ENCODE assay signal across 11 cellular contexts in genomic region chr6:47741807-47742206, GRCh38. TPM values are rescaled to one million over a fixed set of nuclear protein-coding genes. Genes with fewer than 3 reads are reported as not detected.
DNase-seq lines count a peak whose midpoint lies in the region; ATAC-seq and TF ChIP-seq lines count a peak whose summit lies in the region.
"Had no signal": no experiment of that assay in that cellular context is flagged by ENCODE, and none has a peak within 500 bp of the region (broad histone marks: within the 10 kb centered on the region; RNA-seq: fewer than 3 reads in every experiment).

No MANE protein-coding gene starts in this region.

- ATAC-seq in GM21576 (IDR thresholded peaks at IDR 0.05; ENCODE audit: unreplicated experiment) (peak; percentile 65), HG03159 (IDR thresholded peaks at IDR 0.05; ENCODE audit: unreplicated experiment) (no peak), HG03025 (IDR thresholded peaks at IDR 0.05; ENCODE audit: low FRiP score, unreplicated experiment) (no peak)

- H3K27ac Mint-ChIP-seq in Caco-2 (ENCODE audit: unreplicated experiment), result no peak overlapping the region

- H3K27ac ChIP-seq in RWPE1 (no peak overlapping the region), tibial nerve (no peak overlapping the region)

- H3K4me3 ChIP-seq in Caco-2 (ENCODE audit: low read depth, low read length) (no peak overlapping the region), tibial nerve (no peak overlapping the region)
- H3K4me3 ChIP-seq: stomach had no signal

- no TSS peak for BruUV-seq in Caco-2 (replicated peaks; lab: Mats Ljungman, UMichigan)

- no peak overlapping the region for H3K4me3 Mint-ChIP-seq in Caco-2 (ENCODE audit: unreplicated experiment)

- peaks cover 4% of the 10 kb centered on the region; the same call in 1 of the 2 replicates for H3K9me3 ChIP-seq in Caco-2
- H3K9me3 ChIP-seq in tibial nerve, result peaks cover 0 to 2% (median 0%) of the 10 kb centered on the region in 4 donors
- H3K9me3 ChIP-seq: stomach had no signal

- intact Hi-C loops in Caco-2 (cut with micrococcal nuclease; ENCODE audit: unreplicated experiment), result no loop called here

- POLR2A ChIA-PET in RWPE1 (lab: Yijun Ruan, JAX; ENCODE audit: low non-redundant PET) (no interaction called here), Caco-2 (lab: Charles Lee) (no interaction called here)

- DNase-seq in Daoy (ENCODE audit: low read depth) (peak; percentile 78), RWPE1 (ENCODE audit: low spot score) (peak; percentile 82), iPS-NIHi11 (ENCODE audit: low spot score) (peak; percentile 45), Caco-2 (no peak), tibial nerve (ENCODE audit: low spot score in 2 of 2) (no peak)
- DNase-seq: DND-41, NCI-H146, stomach had no signal

- TF ChIP-seq POLR2A in tibial nerve (IDR thresholded peaks at IDR 0.05), result no peak

- H3K9me3 Mint-ChIP-seq in Caco-2 (ENCODE audit: unreplicated experiment), result no peaks in the 10 kb centered on the region

- H3K27me3 ChIP-seq in Caco-2 (replicated peaks; ENCODE audit: control insufficient read depth, insufficient read depth, low read length) (no peaks in the 10 kb centered on the region), tibial nerve (no peaks in the 10 kb centered on the region)
- H3K27me3 ChIP-seq: stomach had no signal

- no peaks in the 10 kb centered on the region for H3K4me1 ChIP-seq in Caco-2
- H3K4me1 ChIP-seq in tibial nerve, result peaks cover 0 to 4% (median 0%) of the 10 kb centered on the region in 4 donors
- H3K4me1 ChIP-seq: stomach had no signal

- no peak for TF ChIP-seq EP300 in tibial nerve (IDR thresholded peaks at IDR 0.05)

- CTCF ChIA-PET in RWPE1 (lab: Yijun Ruan, JAX) (interaction anchor here (0.5 to 0.7 kb wide), 2 partner anchors 107 to 1855 kb away, joined by 3 to 4 read pairs; no protein-coding TSS in a partner anchor), Caco-2 (lab: Charles Lee) (no interaction called here)

- TF ChIP-seq CTCF in RWPE1 (conservative IDR thresholded peaks at IDR 0.05; ENCODE audit: low read depth) (no peak), Caco-2 (IDR thresholded peaks at IDR 0.05; ENCODE audit: insufficient read depth in 1 of 2, low read depth in 1 of 2, low read length in 1 of 2, severe bottlenecking in 1 of 2, unreplicated experiment in 1 of 2) (no peak), tibial nerve (IDR thresholded peaks at IDR 0.05) (no peak)

- no peaks in the 10 kb centered on the region for H3K36me3 Mint-ChIP-seq in Caco-2 (ENCODE audit: insufficient read depth, unreplicated experiment)

- H3K4me1 Mint-ChIP-seq in Caco-2 (ENCODE audit: low read depth, unreplicated experiment), result no peaks in the 10 kb centered on the region

- H3K36me3 ChIP-seq in Caco-2 (ENCODE audit: control insufficient read depth, insufficient read depth, low read length) (no peaks in the 10 kb centered on the region), tibial nerve (no peaks in the 10 kb centered on the region)
- H3K36me3 ChIP-seq: stomach had no signal

- 78 to 79% methylated on average over 2 of the region's 2 CpGs for WGBS in tibial nerve, 2 donors

- no peaks in the 10 kb centered on the region for H3K27me3 Mint-ChIP-seq in Caco-2 (ENCODE audit: insufficient read depth, unreplicated experiment)

RNA-seq across cellular contexts. Expression of gene OPN5, which starts 40.0 kb away (rescaled TPM):
- total RNA-seq in Daoy (2014; rRNA removed; shearing (Covaris generic)), result 0.06 TPM in 1 of 2 replicates, not detected in the other
- total RNA-seq in Caco-2 (2022), result not detected in 2 replicates
- not detected for total RNA-seq in tibial nerve
- total RNA-seq: stomach had no signal

RNA-seq across cellular contexts. Expression of gene ADGRF4, which starts 43.4 kb away (rescaled TPM):
- 2.7 TPM in 2 replicates for total RNA-seq in Daoy (2014; rRNA removed; shearing (Covaris generic))
- total RNA-seq in Caco-2 (2022), result 10.6 and 11.2 TPM in 2 replicates
- total RNA-seq in tibial nerve, result not detected
- total RNA-seq: stomach had no signal

Comparison
In these comparisons a context has a peak if more than half of its experiments do, and no peak if none do; other contexts are left out.
1. DNase-seq: peak in Daoy (single experiment), RWPE1 (single experiment) and iPS-NIHi11 (single experiment); none in Caco-2 (0 of 2) and tibial nerve (0 of 2).